12 cellular contexts compared by ENCODE assay signal in the genomic region with DNA sequence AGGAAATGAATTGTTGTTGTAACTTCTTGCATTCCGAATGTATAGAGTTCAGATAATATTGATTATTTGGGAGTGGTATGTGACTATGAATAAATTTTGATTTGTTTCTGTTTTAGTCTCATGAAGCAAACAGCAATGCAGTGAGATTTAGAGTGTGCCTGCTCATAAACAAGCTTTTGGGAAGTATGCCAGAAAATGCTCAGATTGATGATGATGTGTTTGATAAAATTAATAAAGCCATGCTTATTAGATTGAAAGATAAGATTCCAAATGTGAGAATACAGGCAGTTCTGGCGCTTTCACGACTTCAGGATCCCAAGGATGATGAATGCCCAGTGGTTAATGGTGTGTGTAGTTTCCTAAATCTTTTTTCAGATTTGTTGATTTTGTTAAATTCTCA. TPM values are rescaled to one million over a fixed set of nuclear protein-coding genes. Genes with fewer than 3 reads are reported as not detected.
DNase-seq lines count a peak whose midpoint lies in the region; TF ChIP-seq lines count a peak whose summit lies in the region.
"Had no signal": no experiment of that assay in that cellular context is flagged by ENCODE, and none has a peak within 500 bp of the region (broad histone marks: within the 10 kb centered on the region; RNA-seq: fewer than 3 reads in every experiment).

No MANE protein-coding gene starts in this region.

- peaks cover 45% of the 10 kb centered on the region for H3K4me1 ChIP-seq in GM23248 (ENCODE audit: insufficient read depth)

- TF ChIP-seq CTCF in AG04449 (IDR thresholded peaks at IDR 0.05; ENCODE audit: insufficient read depth, low read length, missing control alignments) (no peak), VCaP (conservative IDR thresholded peaks at IDR 0.05) (no peak), fibroblast of the aortic adventitia (IDR thresholded peaks at IDR 0.05; ENCODE audit: insufficient read depth, low read length) (no peak)

- in situ Hi-C loops in GM23248 (cut with MboI): loop anchor here (25.0 kb wide), 1 partner anchor 250 kb away; no protein-coding TSS in a partner anchor

- CTCF ChIA-PET in AG04449 (lab: Yijun Ruan, JAX): interaction anchor here (0.7 kb wide), 1 partner anchor 264 kb away, joined by 3 read pairs; no protein-coding TSS in a partner anchor

- 63 to 65% methylated on average over 3 of the region's 3 CpGs for WGBS in GM23248 (ENCODE audit: low coverage in 1 of 2, low lambda C conversion rate in 2 of 2, missing lambda C conversion rate in 2 of 2), 2 experiments

- no peaks in the 10 kb centered on the region for H3K27me3 ChIP-seq in GM23248 (replicated peaks; ENCODE audit: insufficient read depth)

- H3F3A ChIP-seq in GM23248 (ENCODE audit: insufficient read depth): peaks cover 12% of the 10 kb centered on the region; the same call in 1 of the 2 replicates

- peaks cover 4% of the 10 kb centered on the region; the same call in 1 of the 2 replicates for H3K36me3 ChIP-seq in GM23248 (ENCODE audit: low read depth)
- H3K36me3 ChIP-seq: prostate gland had no signal

- no peaks in the 10 kb centered on the region for H3K9me3 ChIP-seq in GM23248 (ENCODE audit: low read depth)
- H3K9me3 ChIP-seq: prostate gland had no signal

- peaks cover 93% of the 10 kb centered on the region for H3K79me2 ChIP-seq in GM23248 (ENCODE audit: insufficient read depth)

- H3K4me3 ChIP-seq in AG04449 (ENCODE audit: low read depth, low read length): peak overlapping the region; percentile 82
- peak overlapping the region; percentile 97 for H3K4me3 ChIP-seq in GM23248
- peak overlapping the region; percentile 36 for H3K4me3 ChIP-seq in fibroblast of the aortic adventitia (ENCODE audit: low read depth, low read length)
- H3K4me3 ChIP-seq: prostate gland had no signal

- POLR2A ChIA-PET in AG04449 (lab: Yijun Ruan, JAX): no interaction called here

- peak overlapping the region; percentile 95 for H2AFZ ChIP-seq in GM23248

- peak overlapping the region; percentile 84 for H3K9ac ChIP-seq in GM23248

- 0 out of 2 replicates have a peak overlapping the region, but pooled peaks have one; percentile 29 for H3K27ac ChIP-seq in GM23248
- peak overlapping the region; percentile 90 for H3K27ac ChIP-seq in VCaP
- H3K27ac ChIP-seq: prostate gland had no signal

- H3K4me2 ChIP-seq in GM23248 (ENCODE audit: unreplicated experiment): peak overlapping the region; percentile 97

- DNase-seq in AG04449 (ENCODE audit: low read depth, low spot score) (no peak), GM23248 (peak; percentile 39), fibroblast of the aortic adventitia (ENCODE audit: low read depth) (no peak), NCI-H2107 treated with DMSO at 0.1 percent for 48 hours (lab: John Stamatoyannopoulos, UW; ENCODE audit: unreplicated experiment) (no peak), midbrain (lab: John Stamatoyannopoulos, UW) (no peak), inferior parietal cortex (ENCODE audit: extremely low spot score) (no peak), NCI-H2171 treated with DMSO at 0.1 percent for 48 hours (lab: John Stamatoyannopoulos, UW) (no peak)
- DNase-seq: activated CD4-positive, alpha-beta T cell treated with anti-CD3 and anti-CD28 coated beads, Interleukin-2, amount 50 U/mL, for 48 hours; DMS53; NCI-H82 had no signal

- no peaks in the 10 kb centered on the region; the same call in 1 of the 2 replicates for H4K20me1 ChIP-seq in GM23248 (ENCODE audit: insufficient read depth)

- H3K9me2 ChIP-seq in GM23248 (ENCODE audit: insufficient read depth): no peaks in the 10 kb centered on the region

RNA-seq across cellular contexts. Expression of a gene that starts 2.0 kb away (rescaled TPM):
- 15.6 and 18.5 TPM in 2 replicates for total RNA-seq in GM23248 (2014; rRNA removed; shearing (Covaris generic))
- polyA plus RNA-seq in GM23248 (2016; fragmentation: Nextera tagmentation; extraction: Ambion mirVana): 13.1 and 14.0 TPM in 2 replicates
- total RNA-seq in fibroblast of the aortic adventitia (ENCODE audit: low replicate concordance): 2.0 and 60.1 TPM in 2 replicates

RNA-seq across cellular contexts. Expression of a gene that starts 2.2 kb away (rescaled TPM):
- total RNA-seq in GM23248 (2014; rRNA removed; shearing (Covaris generic)): 22.1 and 24.4 TPM in 2 replicates
- polyA plus RNA-seq in GM23248 (2016; fragmentation: Nextera tagmentation; extraction: Ambion mirVana): 11.2 and 11.8 TPM in 2 replicates
- 27.1 and 27.2 TPM in 2 replicates for total RNA-seq in fibroblast of the aortic adventitia (ENCODE audit: low replicate concordance)

RNA-seq across cellular contexts. Expression of a gene that starts 31.4 kb away (rescaled TPM):
- not detected in 2 replicates for total RNA-seq in GM23248 (2014; rRNA removed; shearing (Covaris generic))
- polyA plus RNA-seq in GM23248 (2016; fragmentation: Nextera tagmentation; extraction: Ambion mirVana): 0.04 and 0.06 TPM in 2 replicates
- total RNA-seq in fibroblast of the aortic adventitia (ENCODE audit: low replicate concordance): not detected in 2 replicates

Comparison
In these comparisons a context has a peak if more than half of its experiments do, and no peak if none do; other contexts are left out.
1. H3K4me3 ChIP-seq: peak in every context shown above with its lines; median percentile 97 in GM23248; 82 in AG04449; 36 in fibroblast of the aortic adventitia.